7 cellular contexts compared by ENCODE assay signal in genomic region chr19:43798026-43798545, GRCh38. TPM values are rescaled to one million over a fixed set of nuclear protein-coding genes. Genes with fewer than 3 reads are reported as not detected.
DNase-seq lines count a peak whose midpoint lies in the region; ATAC-seq and TF ChIP-seq lines count a peak whose summit lies in the region.

No MANE protein-coding gene starts in this region.

- H3K9me3 ChIP-seq in iPS-20b (ENCODE audit: insufficient read depth, low read depth, low read length): no peaks in the 10 kb centered on the region

- peak overlapping the region; percentile 39 for H3K4me3 ChIP-seq in HFF-Myc (replicated peaks; ENCODE audit: low read depth, low read length)
- H3K4me3 ChIP-seq in iPS-20b (ENCODE audit: low read length): peak overlapping the region; percentile 80

- POLR2A ChIA-PET in activated naive CD8-positive, alpha-beta T cell treated with anti-CD3 and anti-CD28 coated beads, Interleukin-2, amount 10 ng/mL, durations not matched to agents 7 days and 5 days (lab: Charles Lee): no interaction called here

- H3K36me3 Mint-ChIP-seq in activated naive CD8-positive, alpha-beta T cell treated with anti-CD3 and anti-CD28 coated beads, Interleukin-2, amount 10 ng/mL, durations not matched to agents 7 days and 5 days: peaks cover 3% of the 10 kb centered on the region
- peaks cover 3 to 4% of the 10 kb centered on the region in 2 donors for H3K36me3 Mint-ChIP-seq in stimulated activated naive B cell treated with anti-CD40 and anti-IgM and Interleukin-4, amounts not matched to agents 10 μg/mL and 1 μg/mL and 100 μg/mL, for 72 hours

- no peaks in the 10 kb centered on the region for H3K4me1 ChIP-seq in iPS-20b (ENCODE audit: insufficient read depth, low read length)

- peaks cover 80% of the 10 kb centered on the region for H3K27me3 ChIP-seq in iPS-20b (ENCODE audit: insufficient read depth, low read length)

- H3K9ac ChIP-seq in iPS-20b (ENCODE audit: low read depth, low read length): no peak overlapping the region

- peaks cover 18% of the 10 kb centered on the region for H3K4me1 Mint-ChIP-seq in activated naive CD8-positive, alpha-beta T cell treated with anti-CD3 and anti-CD28 coated beads, Interleukin-2, amount 10 ng/mL, durations not matched to agents 7 days and 5 days
- peaks cover 14 to 15% of the 10 kb centered on the region in 2 donors for H3K4me1 Mint-ChIP-seq in stimulated activated naive B cell treated with anti-CD40 and anti-IgM and Interleukin-4, amounts not matched to agents 10 μg/mL and 1 μg/mL and 100 μg/mL, for 72 hours

- TF ChIP-seq CTCF in HFF-Myc (IDR thresholded peaks at IDR 0.05; ENCODE audit: low read depth, low read length, missing control alignments): no peak

- no peak overlapping the region for H3K27ac Mint-ChIP-seq in activated naive CD8-positive, alpha-beta T cell treated with anti-CD3 and anti-CD28 coated beads, Interleukin-2, amount 10 ng/mL, durations not matched to agents 7 days and 5 days
- H3K27ac Mint-ChIP-seq in stimulated activated naive B cell treated with anti-CD40 and anti-IgM and Interleukin-4, amounts not matched to agents 10 μg/mL and 1 μg/mL and 100 μg/mL, for 72 hours: peak overlapping the region; percentile 34

- H3K9me3 Mint-ChIP-seq in activated naive CD8-positive, alpha-beta T cell treated with anti-CD3 and anti-CD28 coated beads, Interleukin-2, amount 10 ng/mL, durations not matched to agents 7 days and 5 days: peaks cover 3% of the 10 kb centered on the region
- peaks cover 6 to 9% of the 10 kb centered on the region in 2 donors for H3K9me3 Mint-ChIP-seq in stimulated activated naive B cell treated with anti-CD40 and anti-IgM and Interleukin-4, amounts not matched to agents 10 μg/mL and 1 μg/mL and 100 μg/mL, for 72 hours

- peak overlapping the region; percentile 82 for H3K4me3 Mint-ChIP-seq in activated naive CD8-positive, alpha-beta T cell treated with anti-CD3 and anti-CD28 coated beads, Interleukin-2, amount 10 ng/mL, durations not matched to agents 7 days and 5 days
- peak overlapping the region; percentile 86 to 93 for H3K4me3 Mint-ChIP-seq in stimulated activated naive B cell treated with anti-CD40 and anti-IgM and Interleukin-4, amounts not matched to agents 10 μg/mL and 1 μg/mL and 100 μg/mL, for 72 hours

- H3K36me3 ChIP-seq in iPS-20b (ENCODE audit: insufficient read depth, low read depth, low read length): no peaks in the 10 kb centered on the region

- no peak for ATAC-seq in activated naive CD8-positive, alpha-beta T cell treated with anti-CD3 and anti-CD28 coated beads, Interleukin-2, amount 10 ng/mL, durations not matched to agents 7 days and 5 days (ENCODE audit: low read depth)
- ATAC-seq in stimulated activated naive B cell treated with anti-CD40 and anti-IgM and Interleukin-4, amounts not matched to agents 10 μg/mL and 1 μg/mL and 100 μg/mL, for 72 hours (replicated peaks): peak; percentile 19 to 22
- no peak for ATAC-seq in HG03354 (IDR thresholded peaks at IDR 0.05; ENCODE audit: poor library complexity, severe bottlenecking, unreplicated experiment)

- H3K27me3 Mint-ChIP-seq in activated naive CD8-positive, alpha-beta T cell treated with anti-CD3 and anti-CD28 coated beads, Interleukin-2, amount 10 ng/mL, durations not matched to agents 7 days and 5 days: peaks cover 6% of the 10 kb centered on the region
- peaks cover 53 to 59% of the 10 kb centered on the region in 2 donors for H3K27me3 Mint-ChIP-seq in stimulated activated naive B cell treated with anti-CD40 and anti-IgM and Interleukin-4, amounts not matched to agents 10 μg/mL and 1 μg/mL and 100 μg/mL, for 72 hours

- DNase-seq in HFF-Myc (ENCODE audit: extremely low read depth, low read depth) (no peak), NCI-H510A treated with DMSO at 0.1 percent for 48 hours (lab: John Stamatoyannopoulos, UW) (no peak), NOMO-1 (lab: John Stamatoyannopoulos, UW; ENCODE audit: unreplicated experiment in 2 of 2) (no peak)
- DNase-seq in activated naive CD8-positive, alpha-beta T cell treated with anti-CD3 and anti-CD28 coated beads, Interleukin-2, amount 10 ng/mL, durations not matched to agents 7 days and 5 days: no peak
- DNase-seq in stimulated activated naive B cell treated with anti-CD40 and anti-IgM and Interleukin-4, amounts not matched to agents 10 μg/mL and 1 μg/mL and 100 μg/mL, for 72 hours: no peak

- H3K27ac ChIP-seq in iPS-20b (ENCODE audit: low read length): no peak overlapping the region

RNA-seq across cellular contexts. Expression of gene LYPD5, which starts 4.2 kb away (rescaled TPM):
- 1 to 10 TPM; 1.9 to 2.0 TPM for total RNA-seq in activated naive CD8-positive, alpha-beta T cell treated with anti-CD3 and anti-CD28 coated beads, Interleukin-2, amount 10 ng/mL, durations not matched to agents 7 days and 5 days

RNA-seq across cellular contexts. Expression of gene KCNN4, which starts 17.3 kb away (rescaled TPM):
- total RNA-seq in activated naive CD8-positive, alpha-beta T cell treated with anti-CD3 and anti-CD28 coated beads, Interleukin-2, amount 10 ng/mL, durations not matched to agents 7 days and 5 days: 10 to 100 TPM; 38.3 to 45.4 TPM

RNA-seq across cellular contexts. Expression of gene ZNF283, which starts 29.0 kb away (rescaled TPM):
- total RNA-seq in activated naive CD8-positive, alpha-beta T cell treated with anti-CD3 and anti-CD28 coated beads, Interleukin-2, amount 10 ng/mL, durations not matched to agents 7 days and 5 days: 10 to 100 TPM; 11.5 TPM

RNA-seq across cellular contexts. Expression of gene SMG9, which starts 43.3 kb away (rescaled TPM):
- total RNA-seq in activated naive CD8-positive, alpha-beta T cell treated with anti-CD3 and anti-CD28 coated beads, Interleukin-2, amount 10 ng/mL, durations not matched to agents 7 days and 5 days: 10 to 100 TPM; 48.9 to 49.9 TPM

Comparison
In these comparisons a context has a peak if more than half of its experiments do, and no peak if none do; other contexts are left out.
1. ATAC-seq: peak in stimulated activated naive B cell treated with anti-CD40 and anti-IgM and Interleukin-4, amounts not matched to agents 10 μg/mL and 1 μg/mL and 100 μg/mL, for 72 hours (2 of 2); none in activated naive CD8-positive, alpha-beta T cell treated with anti-CD3 and anti-CD28 coated beads, Interleukin-2, amount 10 ng/mL, durations not matched to agents 7 days and 5 days (single experiment) and HG03354 (single experiment).